Comparison of ENCODE assay signal across 13 cellular contexts in the genomic region with DNA sequence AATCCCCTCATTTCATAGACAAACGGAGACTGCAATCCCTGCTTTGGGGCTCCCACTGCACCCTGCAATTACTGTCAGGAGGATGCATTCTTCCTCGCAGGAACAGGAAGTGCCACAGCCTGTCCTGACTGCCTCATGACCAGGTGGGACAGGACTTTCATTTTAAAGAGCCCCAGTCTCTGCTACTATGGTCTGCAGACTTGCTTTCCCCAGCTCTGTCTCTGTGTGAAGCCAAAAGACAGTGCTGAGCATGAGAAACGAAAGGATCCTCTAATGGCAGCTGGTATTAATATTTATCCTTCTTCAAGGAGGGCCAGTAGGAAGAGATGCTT.
DNase-seq lines count a peak whose midpoint lies in the region; ATAC-seq, FAIRE-seq and TF ChIP-seq lines count a peak whose summit lies in the region.
"Had no signal": no experiment of that assay in that cellular context is flagged by ENCODE, and none has a peak within 500 bp of the region (broad histone marks: within the 10 kb centered on the region; RNA-seq: fewer than 3 reads in every experiment).

No MANE protein-coding gene starts in this region.

- H3K27ac Mint-ChIP-seq in T-helper 2 cell treated with Interferon-gamma antibody and Interleukin-4, amounts not matched to agents 5 μg/mL and 100 μg/mL, for 36 hours = peak overlapping the region; percentile 8
- peak overlapping the region; percentile 76 to 90 for H3K27ac Mint-ChIP-seq in effector memory CD8-positive, alpha-beta T cell

- H2AFZ ChIP-seq in MM.1S (ENCODE audit: low read length) = no peak overlapping the region

- no peak overlapping the region for H3K4me3 Mint-ChIP-seq in T-helper 2 cell treated with Interferon-gamma antibody and Interleukin-4, amounts not matched to agents 5 μg/mL and 100 μg/mL, for 36 hours
- H3K4me3 Mint-ChIP-seq in effector memory CD8-positive, alpha-beta T cell = peak overlapping the region in 1 of 2 donors; percentile 19

- FAIRE-seq in small intestine (lab: Jason Lieb, UNC) = no peak
- FAIRE-seq: frontal cortex had no signal

- no peaks in the 10 kb centered on the region for H3K9me2 ChIP-seq in MM.1S (replicated peaks; ENCODE audit: insufficient read depth, low read length)

- H3K4me1 ChIP-seq in MM.1S (ENCODE audit: low read length) (peaks cover 65% of the 10 kb centered on the region), small intestine (ENCODE audit: control insufficient read depth in 2 of 2, insufficient read depth in 1 of 2, low read depth in 1 of 2, low read length in 1 of 2) (peaks cover 12 to 39% of the 10 kb centered on the region in 2 donors)

- no peak for TF ChIP-seq CTCF in MM.1S (IDR thresholded peaks at IDR 0.05; ENCODE audit: low read length)

- DNase-seq in T-helper 2 cell treated with Interferon-gamma antibody and Interleukin-4, amounts not matched to agents 5 μg/mL and 100 μg/mL, for 36 hours (ENCODE audit: low spot score) = no peak
- DNase-seq in T-helper 2 cell = no peak
- DNase-seq in MM.1S = no peak
- DNase-seq in effector memory CD8-positive, alpha-beta T cell = no peak
- no peak for DNase-seq in small intestine
- no peak for DNase-seq in NCI-H1694 treated with DMSO at 0.1 percent for 48 hours (lab: John Stamatoyannopoulos, UW)
- DNase-seq: 8988T; activated CD4-positive, CD25-positive, alpha-beta regulatory T cell treated with anti-CD3 and anti-CD28 coated beads, Interleukin-2, amount 50 U/mL, for 72 hours; DND-41; SHP77 treated with DMSO at 0.1 percent for 48 hours had no signal

- peak overlapping the region; percentile 65; the same call in 1 of the 2 replicates for H3K27ac ChIP-seq in MM.1S (ENCODE audit: low read length)
- H3K27ac ChIP-seq in small intestine (ENCODE audit: low read depth in 1 of 2, low read length in 1 of 2) = peak overlapping the region; percentile 25 to 43

- ATAC-seq in effector memory CD8-positive, alpha-beta T cell (replicated peaks) = no peak
- ATAC-seq in GM18909 (IDR thresholded peaks at IDR 0.05; ENCODE audit: poor library complexity, unreplicated experiment) = no peak
- no peak for ATAC-seq in GM21381 (IDR thresholded peaks at IDR 0.05; ENCODE audit: unreplicated experiment)

- peaks cover 54% of the 10 kb centered on the region for H3K79me2 ChIP-seq in MM.1S (ENCODE audit: low read length)

- peaks cover 63% of the 10 kb centered on the region for H3K4me1 Mint-ChIP-seq in T-helper 2 cell treated with Interferon-gamma antibody and Interleukin-4, amounts not matched to agents 5 μg/mL and 100 μg/mL, for 36 hours (ENCODE audit: low read depth)
- H3K4me1 Mint-ChIP-seq in effector memory CD8-positive, alpha-beta T cell (ENCODE audit: low read depth in 2 of 2) = peaks cover 57 to 71% of the 10 kb centered on the region in 2 donors

- H3K9me3 ChIP-seq in MM.1S (replicated peaks; ENCODE audit: insufficient read depth, low read length) (no peaks in the 10 kb centered on the region), small intestine (ENCODE audit: control insufficient read depth, low read depth) (no peaks in the 10 kb centered on the region)

- peaks cover 32% of the 10 kb centered on the region for H3F3A ChIP-seq in MM.1S (ENCODE audit: insufficient read depth, low read length)

- H4K20me1 ChIP-seq in MM.1S (ENCODE audit: insufficient read depth, low read length) = no peaks in the 10 kb centered on the region

- peaks cover 9% of the 10 kb centered on the region for H3K36me3 Mint-ChIP-seq in T-helper 2 cell treated with Interferon-gamma antibody and Interleukin-4, amounts not matched to agents 5 μg/mL and 100 μg/mL, for 36 hours (ENCODE audit: low read depth)
- peaks cover 22% of the 10 kb centered on the region for H3K36me3 Mint-ChIP-seq in effector memory CD8-positive, alpha-beta T cell (ENCODE audit: insufficient read depth)

- peak overlapping the region; percentile 29; the same call in 1 of the 2 replicates for H3K9ac ChIP-seq in MM.1S (ENCODE audit: low read length)

- 18 to 43% (median 30%) methylated on average over 3 of the region's 3 CpGs for WGBS in small intestine, 3 donors

- no peaks in the 10 kb centered on the region for H3K27me3 Mint-ChIP-seq in T-helper 2 cell treated with Interferon-gamma antibody and Interleukin-4, amounts not matched to agents 5 μg/mL and 100 μg/mL, for 36 hours (ENCODE audit: low read depth)
- no peaks in the 10 kb centered on the region for H3K27me3 Mint-ChIP-seq in effector memory CD8-positive, alpha-beta T cell

- H3K27me3 ChIP-seq in MM.1S (replicated peaks; ENCODE audit: insufficient read depth, low read length) (no peaks in the 10 kb centered on the region), small intestine (ENCODE audit: control insufficient read depth in 2 of 2, insufficient read depth in 2 of 2, low read length in 2 of 2) (no peaks in the 10 kb centered on the region)

- H3K4me3 ChIP-seq in MM.1S (ENCODE audit: low read length) (no peak overlapping the region; the same call in 1 of the 2 replicates), small intestine (ENCODE audit: low read depth in 1 of 2, low read length in 2 of 2) (no peak overlapping the region)

- no peaks in the 10 kb centered on the region for H3K9me3 Mint-ChIP-seq in T-helper 2 cell treated with Interferon-gamma antibody and Interleukin-4, amounts not matched to agents 5 μg/mL and 100 μg/mL, for 36 hours
- no peaks in the 10 kb centered on the region for H3K9me3 Mint-ChIP-seq in effector memory CD8-positive, alpha-beta T cell

- peak overlapping the region; percentile 39; the same call in 1 of the 2 replicates for H3K4me2 ChIP-seq in MM.1S (ENCODE audit: low read depth, low read length)

- H3K36me3 ChIP-seq in MM.1S (replicated peaks; ENCODE audit: insufficient read depth, low read length) (no peaks in the 10 kb centered on the region), small intestine (ENCODE audit: control insufficient read depth in 2 of 2, insufficient read depth in 2 of 2, low read length in 2 of 2) (no peaks in the 10 kb centered on the region)
